Comparison of ENCODE assay signal across 13 cellular contexts in the genomic region with DNA sequence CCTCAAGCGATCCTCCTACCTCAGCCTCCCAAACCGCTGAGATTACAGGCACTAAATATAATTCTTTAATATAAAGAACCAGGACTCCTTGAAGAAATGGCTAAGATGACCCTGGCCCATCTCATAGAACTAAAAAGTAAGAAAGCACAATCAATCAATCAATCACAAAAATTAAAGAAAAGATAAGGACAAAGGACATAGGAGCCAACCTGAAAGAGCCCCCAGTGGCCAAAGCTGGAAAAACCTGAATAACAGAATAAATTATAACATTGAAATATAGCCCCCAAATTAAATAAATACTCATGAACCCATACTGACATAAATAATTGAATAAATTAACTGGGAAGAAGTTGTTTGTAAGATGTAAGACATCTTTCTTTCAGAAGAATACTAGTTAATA. TPM values are rescaled to one million over a fixed set of nuclear protein-coding genes. Genes with fewer than 3 reads are reported as not detected.
DNase-seq lines count a peak whose midpoint lies in the region; ATAC-seq and TF ChIP-seq lines count a peak whose summit lies in the region.
"Had no signal": no experiment of that assay in that cellular context is flagged by ENCODE, and none has a peak within 500 bp of the region (broad histone marks: within the 10 kb centered on the region; RNA-seq: fewer than 3 reads in every experiment).

No MANE protein-coding gene starts in this region.

- H3K9me3 ChIP-seq in mammary epithelial cell (replicated peaks; ENCODE audit: insufficient read depth, low read length), result no peaks in the 10 kb centered on the region
- H3K9me3 ChIP-seq: neutrophil, upper lobe of left lung had no signal

- H3K9me3 Mint-ChIP-seq in osteocyte (ENCODE audit: unreplicated experiment), result no peaks in the 10 kb centered on the region

- H3K9ac ChIP-seq in mammary epithelial cell (ENCODE audit: insufficient read depth, low read length), result no peak overlapping the region

- no peak overlapping the region for H3K27ac ChIP-seq in mammary epithelial cell (ENCODE audit: insufficient read depth, low read depth, low read length)
- H3K27ac ChIP-seq in substantia nigra (ENCODE audit: low read depth, low read length, poor library complexity, severe bottlenecking), result no peak overlapping the region
- H3K27ac ChIP-seq: neutrophil, upper lobe of left lung had no signal

- no peaks in the 10 kb centered on the region for H4K20me1 ChIP-seq in mammary epithelial cell (ENCODE audit: insufficient read depth, low read length)

- no peak for ATAC-seq in GM21447 (IDR thresholded peaks at IDR 0.05; ENCODE audit: unreplicated experiment)

- no peak overlapping the region for H3K4me3 Mint-ChIP-seq in osteocyte (ENCODE audit: unreplicated experiment)

- H3K4me1 Mint-ChIP-seq in osteocyte (ENCODE audit: unreplicated experiment), result peaks cover 3% of the 10 kb centered on the region

- no TSS peak for BruUV-seq in mammary epithelial cell (replicated peaks; lab: Mats Ljungman, UMichigan)

- H3K4me2 ChIP-seq in mammary epithelial cell (ENCODE audit: insufficient read depth, low read depth, low read length), result no peak overlapping the region

- intact Hi-C loops in mammary epithelial cell (cut with micrococcal nuclease), result no loop called here

- dilution Hi-C loops in mammary epithelial cell (cut with HindIII; ENCODE audit: low sequenced_read_pairs), result no loop called here

- H3K79me2 ChIP-seq in mammary epithelial cell (ENCODE audit: insufficient read depth, low read length), result no peaks in the 10 kb centered on the region

- H3K4me1 ChIP-seq in mammary epithelial cell (ENCODE audit: insufficient read depth, low read length), result no peaks in the 10 kb centered on the region
- H3K4me1 ChIP-seq: upper lobe of left lung had no signal

- CTCF ChIA-PET in mammary epithelial cell (lab: Charles Lee; ENCODE audit: low non-redundant PET), result no interaction called here

- no peaks in the 10 kb centered on the region for H3K36me3 Mint-ChIP-seq in osteocyte (ENCODE audit: unreplicated experiment)

- H3K27ac Mint-ChIP-seq in osteocyte (ENCODE audit: unreplicated experiment), result no peak overlapping the region

- in situ Hi-C loops in mammary epithelial cell (cut with MboI; ENCODE audit: low sequenced_read_pairs in 2 of 2), result no loop called here

- WGBS in mammary epithelial cell (ENCODE audit: low coverage, missing lambda C conversion rate), result 88% methylated on average over 2 of the region's 2 CpGs

- H2AFZ ChIP-seq in mammary epithelial cell (ENCODE audit: low read depth, low read length), result no peak overlapping the region

- no peaks in the 10 kb centered on the region for H3K36me3 ChIP-seq in mammary epithelial cell (ENCODE audit: insufficient read depth, low read length)
- H3K36me3 ChIP-seq: neutrophil, upper lobe of left lung had no signal

- H3K27me3 Mint-ChIP-seq in osteocyte (ENCODE audit: unreplicated experiment), result no peaks in the 10 kb centered on the region

- H3K27me3 ChIP-seq in mammary epithelial cell (ENCODE audit: insufficient read depth, low read length), result no peaks in the 10 kb centered on the region
- H3K27me3 ChIP-seq: neutrophil, upper lobe of left lung had no signal

- TF ChIP-seq CTCF in mammary epithelial cell (conservative IDR thresholded peaks at IDR 0.05 in 1 of 2, IDR thresholded peaks at IDR 0.05 in 1 of 2; ENCODE audit: extremely low read depth in 1 of 2, insufficient read depth in 1 of 2, low read depth in 1 of 2, low read length in 2 of 2) (peak; percentile 36 to 44), osteocyte (IDR thresholded peaks at IDR 0.05) (peak; percentile 42)

- H3K4me3 ChIP-seq in mammary epithelial cell (replicated peaks in 1 of 3; ENCODE audit: insufficient read depth in 1 of 3, low read depth in 2 of 3, low read length in 3 of 3), result no peak overlapping the region
- H3K4me3 ChIP-seq: upper lobe of left lung had no signal

- DNase-seq in NCI-H82 (lab: John Stamatoyannopoulos, UW) (peak; percentile 28), NCI-H82 treated with DMSO at 0.1 percent for 48 hours (lab: John Stamatoyannopoulos, UW; ENCODE audit: unreplicated experiment) (no peak), NAMALWA (ENCODE audit: low spot score) (peak; percentile 53), mammary epithelial cell (no peak), osteocyte (ENCODE audit: extremely low spot score, unreplicated experiment) (no peak), substantia nigra (lab: John Stamatoyannopoulos, UW) (no peak)
- no peak for DNase-seq in activated CD4-positive, alpha-beta T cell treated with anti-CD3 and anti-CD28 coated beads for 4 hours
- DNase-seq: activated CD4-positive, CD25-positive, alpha-beta regulatory T cell treated with anti-CD3 and anti-CD28 coated beads, Interleukin-2, amount 50 U/mL, for 72 hours; activated gamma-delta T cell treated with Interleukin-2 at 50 U/mL for 16 hours; effector CD8-positive, alpha-beta T cell; upper lobe of left lung had no signal

RNA-seq across cellular contexts. Expression of a gene that starts 8.9 kb away (rescaled TPM):
- total RNA-seq in mammary epithelial cell (under 1 TPM in 1 of 2 donors, not detected in 1; under 0.01 TPM), osteocyte (not detected in 2 replicates)
- polyA plus RNA-seq in mammary epithelial cell, result not detected
- not detected for polyA minus RNA-seq in mammary epithelial cell

RNA-seq across cellular contexts. Expression of a gene that starts 45.9 kb away (rescaled TPM):
- total RNA-seq in mammary epithelial cell (100 to 1,000 TPM; 330 to 550 TPM), osteocyte (194 TPM in 2 replicates)
- polyA plus RNA-seq in mammary epithelial cell, result 440 TPM
- polyA minus RNA-seq in mammary epithelial cell, result 266 TPM

Comparison
In these comparisons a context has a peak if more than half of its experiments do, and no peak if none do; other contexts are left out.
1. DNase-seq: peak in NCI-H82 (single experiment) and NAMALWA (single experiment); none in NCI-H82 treated with DMSO at 0.1 percent for 48 hours (single experiment), mammary epithelial cell (single experiment), osteocyte (single experiment), substantia nigra (0 of 49) and activated CD4-positive, alpha-beta T cell treated with anti-CD3 and anti-CD28 coated beads for 4 hours (0 of 2).